Comparison of ENCODE assay signal across 10 cellular contexts in the genomic region with DNA sequence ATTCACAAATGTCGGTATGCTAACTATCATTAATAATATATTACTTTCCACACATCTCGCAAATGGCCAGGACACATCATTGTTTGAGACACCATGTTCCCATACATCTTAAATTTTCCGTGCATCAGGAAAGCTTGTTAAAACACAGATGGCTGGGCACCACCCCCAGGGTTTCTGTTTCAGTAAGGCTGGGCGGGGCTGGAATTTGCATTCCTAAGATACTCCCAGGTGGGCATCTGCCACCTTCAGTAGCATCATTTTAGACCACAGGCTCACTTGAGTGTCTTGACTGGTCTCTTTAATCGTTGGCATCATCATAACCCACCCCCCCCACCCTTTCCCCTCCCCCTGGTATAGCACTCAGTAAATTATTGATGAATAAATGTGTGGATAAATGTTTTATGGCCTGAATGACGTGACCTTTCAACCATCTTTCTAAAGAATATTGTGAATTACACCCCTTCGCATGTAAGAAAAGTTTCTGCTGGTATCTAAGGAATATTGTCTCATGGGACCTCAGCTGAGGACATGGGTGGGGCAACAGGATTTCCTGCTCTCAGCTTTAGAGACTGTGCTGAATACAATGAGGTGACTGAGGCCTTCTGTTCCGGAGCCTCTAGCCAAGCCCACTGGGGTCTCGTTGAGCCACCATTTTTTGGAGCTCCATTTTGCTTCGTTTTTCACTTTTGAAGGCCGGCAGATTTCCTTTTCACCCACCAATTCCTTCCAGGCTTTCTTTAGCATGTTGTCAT.
DNase-seq lines count a peak whose midpoint lies in the region; TF ChIP-seq lines count a peak whose summit lies in the region.
"Had no signal": no experiment of that assay in that cellular context is flagged by ENCODE, and none has a peak within 500 bp of the region (broad histone marks: within the 10 kb centered on the region; RNA-seq: fewer than 3 reads in every experiment).

No MANE protein-coding gene starts in this region.

- H3K9me3 ChIP-seq in esophagus squamous epithelium (no peaks in the 10 kb centered on the region), osteoblast (ENCODE audit: low read depth, low read length) (no peaks in the 10 kb centered on the region)

- H4K20me1 ChIP-seq in osteoblast (ENCODE audit: insufficient read depth, low read length) = no peaks in the 10 kb centered on the region

- 68 to 75% methylated on average over 10 to 11 of the region's 11 CpGs for WGBS in esophagus squamous epithelium, 2 donors

- peaks cover 73% of the 10 kb centered on the region for H3K4me1 Mint-ChIP-seq in T-helper 1 cell treated with Interleukin-12 subunit alpha and Interleukin-12 subunit beta and Interleukin-4 antibody, amounts not matched to agents 30 μg/mL and 1 μg/mL, for 36 hours (ENCODE audit: low read depth)

- H3K27ac Mint-ChIP-seq in T-helper 1 cell treated with Interleukin-12 subunit alpha and Interleukin-12 subunit beta and Interleukin-4 antibody, amounts not matched to agents 30 μg/mL and 1 μg/mL, for 36 hours = peak overlapping the region; percentile 86

- no peak for TF ChIP-seq POLR2A in esophagus squamous epithelium (IDR thresholded peaks at IDR 0.05)

- H3K27ac ChIP-seq in C4-2B (peak overlapping the region; percentile 65), esophagus squamous epithelium (peak overlapping the region; percentile 71 to 86 (median 80)), osteoblast (ENCODE audit: low read depth, low read length) (no peak overlapping the region), brain microvascular endothelial cell (no peak overlapping the region)
- H3K27ac ChIP-seq: SK-N-MC had no signal

- H3K4me1 ChIP-seq in esophagus squamous epithelium = peaks cover 29 to 64% (median 34%) of the 10 kb centered on the region in 3 donors
- peaks cover 15% of the 10 kb centered on the region for H3K4me1 ChIP-seq in osteoblast (ENCODE audit: insufficient read depth, low read length)

- H3K36me3 Mint-ChIP-seq in T-helper 1 cell treated with Interleukin-12 subunit alpha and Interleukin-12 subunit beta and Interleukin-4 antibody, amounts not matched to agents 30 μg/mL and 1 μg/mL, for 36 hours (ENCODE audit: low read depth) = peaks cover 66% of the 10 kb centered on the region

- no peak overlapping the region for H3K4me2 ChIP-seq in osteoblast (ENCODE audit: insufficient read depth, low read length)

- in situ Hi-C loops in brain microvascular endothelial cell (cut with HindIII; ENCODE audit: low pct_ligation_motif_present, low sequenced_read_pairs) = no loop called here

- peak overlapping the region; percentile 77 for H2AFZ ChIP-seq in osteoblast (ENCODE audit: low read length)

- intact Hi-C loops in esophagus squamous epithelium (cut with DNase I) = no loop called here

- H3K4me3 ChIP-seq in esophagus squamous epithelium (no peak overlapping the region), osteoblast (ENCODE audit: insufficient read depth, low read length) (no peak overlapping the region), brain microvascular endothelial cell (ENCODE audit: low read depth, low read length) (no peak overlapping the region)
- H3K4me3 ChIP-seq: SK-N-MC had no signal

- H3K27me3 Mint-ChIP-seq in T-helper 1 cell treated with Interleukin-12 subunit alpha and Interleukin-12 subunit beta and Interleukin-4 antibody, amounts not matched to agents 30 μg/mL and 1 μg/mL, for 36 hours (ENCODE audit: low read depth) = no peaks in the 10 kb centered on the region

- DNase-seq in esophagus squamous epithelium (lab: John Stamatoyannopoulos, UW) = no peak
- DNase-seq in osteoblast (ENCODE audit: insufficient read length, low spot score, missing footprints) = no peak
- DNase-seq in stimulated activated CD8-positive, alpha-beta memory T cell treated with anti-CD3 and anti-CD28 coated beads, Interleukin-4, amount 100 ng/mL, for 48 hours = no peak
- no peak for DNase-seq in brain microvascular endothelial cell
- DNase-seq in foreskin melanocyte = no peak
- DNase-seq in C1 segment of cervical spinal cord (lab: John Stamatoyannopoulos, UW) = no peak
- DNase-seq: KG1 had no signal

- no peaks in the 10 kb centered on the region for H3K36me3 ChIP-seq in esophagus squamous epithelium
- H3K36me3 ChIP-seq in osteoblast (ENCODE audit: insufficient read depth, low read length) = no peaks in the 10 kb centered on the region
- H3K36me3 ChIP-seq in brain microvascular endothelial cell (replicated peaks) = no peaks in the 10 kb centered on the region

- H3K79me2 ChIP-seq in osteoblast (ENCODE audit: insufficient read depth, low read length) = no peaks in the 10 kb centered on the region

- peaks cover 26% of the 10 kb centered on the region for H3K9me3 Mint-ChIP-seq in T-helper 1 cell treated with Interleukin-12 subunit alpha and Interleukin-12 subunit beta and Interleukin-4 antibody, amounts not matched to agents 30 μg/mL and 1 μg/mL, for 36 hours

- TF ChIP-seq CTCF in C4-2B (conservative IDR thresholded peaks at IDR 0.05) = no peak
- TF ChIP-seq CTCF in esophagus squamous epithelium (IDR thresholded peaks at IDR 0.05) = no peak
- no peak for TF ChIP-seq CTCF in osteoblast (IDR thresholded peaks at IDR 0.05; ENCODE audit: extremely low read depth, low read depth, low read length)
- TF ChIP-seq CTCF in brain microvascular endothelial cell (IDR thresholded peaks at IDR 0.05; ENCODE audit: low read depth, low read length, missing control alignments) = no peak

- H3K4me3 Mint-ChIP-seq in T-helper 1 cell treated with Interleukin-12 subunit alpha and Interleukin-12 subunit beta and Interleukin-4 antibody, amounts not matched to agents 30 μg/mL and 1 μg/mL, for 36 hours = peak overlapping the region; percentile 55

- H3K27me3 ChIP-seq in esophagus squamous epithelium (no peaks in the 10 kb centered on the region), osteoblast (ENCODE audit: insufficient read depth, low read length) (no peaks in the 10 kb centered on the region), brain microvascular endothelial cell (replicated peaks) (no peaks in the 10 kb centered on the region)

Comparison
In these comparisons a context has a peak if more than half of its experiments do, and no peak if none do; other contexts are left out.
1. H3K27ac ChIP-seq: peak in C4-2B (single experiment) and esophagus squamous epithelium (4 of 4); none in osteoblast (single experiment) and brain microvascular endothelial cell (single experiment).